16 cellular contexts compared by ENCODE assay signal in genomic region chr22:37503850-37504249, GRCh38. TPM values are rescaled to one million over a fixed set of nuclear protein-coding genes. Genes with fewer than 3 reads are reported as not detected.
DNase-seq lines count a peak whose midpoint lies in the region; ATAC-seq and TF ChIP-seq lines count a peak whose summit lies in the region.
"Had no signal": no experiment of that assay in that cellular context is flagged by ENCODE, and none has a peak within 500 bp of the region (broad histone marks: within the 10 kb centered on the region; RNA-seq: fewer than 3 reads in every experiment).

No MANE protein-coding gene starts in this region.

- WGBS in lung, 2 donors = 60 to 80% methylated on average over 11 of the region's 11 CpGs

- H3K9me3 ChIP-seq in WERI-Rb-1 (ENCODE audit: severe bottlenecking) (no peaks in the 10 kb centered on the region), lung (ENCODE audit: control insufficient read depth in 2 of 2, insufficient read depth in 1 of 2, low read length in 1 of 2) (no peaks in the 10 kb centered on the region)
- H3K9me3 ChIP-seq: sigmoid colon had no signal

- no peaks in the 10 kb centered on the region for H3K27me3 Mint-ChIP-seq in activated naive CD4-positive, alpha-beta T cell treated with anti-CD3 and anti-CD28 coated beads, Interleukin-2, amount 50 U/mL, for 24 hours
- H3K27me3 Mint-ChIP-seq in type B pancreatic cell (no peaks in the 10 kb centered on the region), T-cell (peaks cover 0 to 5% of the 10 kb centered on the region in 2 donors)

- CTCF ChIA-PET in T-cell (lab: Charles Lee) = no interaction called here

- DNase-seq in activated naive CD4-positive, alpha-beta T cell treated with Interleukin-2 at 50 U/mL for 16 hours = no peak
- DNase-seq in WERI-Rb-1 (peak; percentile 37), lung (ENCODE audit: low spot score) (no peak), type B pancreatic cell (ENCODE audit: extremely low spot score, unreplicated experiment) (no peak), foreskin keratinocyte (no peak), T-cell (no peak)
- DNase-seq: activated gamma-delta T cell; effector CD4-positive, alpha-beta T cell; NCI-H69; SHP77; sigmoid colon; stimulated activated naive CD4-positive, alpha-beta T cell treated with Interleukin-2 at 50 U/mL for 16 hours had no signal

- peak overlapping the region; percentile 49 for H3K27ac Mint-ChIP-seq in activated naive CD4-positive, alpha-beta T cell treated with anti-CD3 and anti-CD28 coated beads, Interleukin-2, amount 50 U/mL, for 24 hours
- H3K27ac Mint-ChIP-seq in type B pancreatic cell (peak overlapping the region; percentile 85), T-cell (no peak overlapping the region)
- H3K27ac Mint-ChIP-seq: natural killer cell treated with Interleukin-12 subunit alpha and Interleukin-12 subunit beta and Interleukin-15 and Interleukin-18, amount 100 ng/mL, for 72 hours had no signal

- ATAC-seq in lung (ENCODE audit: insufficient read depth, low FRiP score) = no peak
- no peak for ATAC-seq in HG02938 (IDR thresholded peaks at IDR 0.05; ENCODE audit: unreplicated experiment)
- ATAC-seq in foreskin keratinocyte = no peak
- no peak for ATAC-seq in T-cell (replicated peaks in 1 of 4)
- ATAC-seq: natural killer cell treated with Interleukin-12 subunit alpha and Interleukin-12 subunit beta and Interleukin-15 and Interleukin-18, amount 100 ng/mL, for 72 hours had no signal

- H3K4me3 ChIP-seq in WERI-Rb-1 (ENCODE audit: low read depth, low read length) (no peak overlapping the region), lung (no peak overlapping the region)
- H3K4me3 ChIP-seq: sigmoid colon had no signal

- POLR2A ChIA-PET in T-cell (lab: Charles Lee) = no interaction called here

- H3K27ac ChIP-seq in WERI-Rb-1 = no peak overlapping the region
- H3K27ac ChIP-seq in lung (ENCODE audit: low read depth in 1 of 2, low read length in 1 of 2) = peak overlapping the region; percentile 41 to 79
- H3K27ac ChIP-seq in foreskin keratinocyte = no peak overlapping the region

- no peaks in the 10 kb centered on the region for H3K9me3 Mint-ChIP-seq in activated naive CD4-positive, alpha-beta T cell treated with anti-CD3 and anti-CD28 coated beads, Interleukin-2, amount 50 U/mL, for 24 hours
- H3K9me3 Mint-ChIP-seq in type B pancreatic cell (no peaks in the 10 kb centered on the region), T-cell (no peaks in the 10 kb centered on the region)
- H3K9me3 Mint-ChIP-seq: natural killer cell treated with Interleukin-12 subunit alpha and Interleukin-12 subunit beta and Interleukin-15 and Interleukin-18, amount 100 ng/mL, for 72 hours had no signal

- peaks cover 0 to 19% of the 10 kb centered on the region in 2 donors for H3K4me1 ChIP-seq in lung (ENCODE audit: control insufficient read depth in 2 of 2, insufficient read depth in 2 of 2, low read length in 2 of 2)
- peaks cover under 1% of the 10 kb centered on the region for H3K4me1 ChIP-seq in foreskin keratinocyte

- no peak overlapping the region for H3K4me3 Mint-ChIP-seq in activated naive CD4-positive, alpha-beta T cell treated with anti-CD3 and anti-CD28 coated beads, Interleukin-2, amount 50 U/mL, for 24 hours
- H3K4me3 Mint-ChIP-seq in type B pancreatic cell = no peak overlapping the region
- no peak overlapping the region for H3K4me3 Mint-ChIP-seq in T-cell
- H3K4me3 Mint-ChIP-seq: brain; natural killer cell treated with Interleukin-12 subunit alpha and Interleukin-12 subunit beta and Interleukin-15 and Interleukin-18, amount 100 ng/mL, for 72 hours had no signal

- no peak for TF ChIP-seq CTCF in WERI-Rb-1 (IDR thresholded peaks at IDR 0.05; ENCODE audit: low read depth, low read length)
- TF ChIP-seq CTCF in lung (IDR thresholded peaks at IDR 0.05; ENCODE audit: control extremely low read depth, extremely low read depth) = no peak
- no peak for TF ChIP-seq CTCF in type B pancreatic cell (conservative IDR thresholded peaks at IDR 0.05)
- TF ChIP-seq CTCF in foreskin keratinocyte (conservative IDR thresholded peaks at IDR 0.05) = no peak

- H3K4me1 Mint-ChIP-seq in activated naive CD4-positive, alpha-beta T cell treated with anti-CD3 and anti-CD28 coated beads, Interleukin-2, amount 50 U/mL, for 24 hours = peaks cover 13% of the 10 kb centered on the region
- peaks cover 43% of the 10 kb centered on the region for H3K4me1 Mint-ChIP-seq in type B pancreatic cell (ENCODE audit: unreplicated experiment)
- peaks cover 12 to 22% (median 17%) of the 10 kb centered on the region in 3 donors for H3K4me1 Mint-ChIP-seq in T-cell

- H3K27me3 ChIP-seq in WERI-Rb-1 (ENCODE audit: insufficient read depth, low read depth, severe bottlenecking) = no peaks in the 10 kb centered on the region
- no peaks in the 10 kb centered on the region for H3K27me3 ChIP-seq in lung (ENCODE audit: control insufficient read depth, insufficient read depth)
- H3K27me3 ChIP-seq in foreskin keratinocyte = no peaks in the 10 kb centered on the region

- peaks cover 25% of the 10 kb centered on the region for H3K36me3 ChIP-seq in WERI-Rb-1
- peaks cover 0 to 7% of the 10 kb centered on the region in 2 donors for H3K36me3 ChIP-seq in lung (ENCODE audit: control insufficient read depth in 2 of 2, insufficient read depth in 2 of 2, low read length in 2 of 2)
- H3K36me3 ChIP-seq: sigmoid colon had no signal

- no peaks in the 10 kb centered on the region for H3K36me3 Mint-ChIP-seq in activated naive CD4-positive, alpha-beta T cell treated with anti-CD3 and anti-CD28 coated beads, Interleukin-2, amount 50 U/mL, for 24 hours
- H3K36me3 Mint-ChIP-seq in type B pancreatic cell (no peaks in the 10 kb centered on the region), T-cell (no peaks in the 10 kb centered on the region)
- H3K36me3 Mint-ChIP-seq: natural killer cell treated with Interleukin-12 subunit alpha and Interleukin-12 subunit beta and Interleukin-15 and Interleukin-18, amount 100 ng/mL, for 72 hours had no signal

RNA-seq across cellular contexts. Expression of gene CARD10, which starts 15.4 kb away (rescaled TPM):
- total RNA-seq in lung = 10 to 100 TPM; 12.0 to 16.3 TPM
- polyA plus RNA-seq in lung = 1 to 10 TPM; 6.8 to 8.4 TPM
- 9.9 and 14.8 TPM in 2 replicates for total RNA-seq in type B pancreatic cell (ENCODE audit: low replicate concordance)
- 116 and 130 TPM in 2 replicates for total RNA-seq in foreskin keratinocyte
- 112 and 115 TPM in 2 replicates for polyA plus RNA-seq in foreskin keratinocyte
- under 1 TPM in 4 of 5 donors, not detected in 1; 0.44 to 0.79 (median 0.52) TPM for total RNA-seq in T-cell

RNA-seq across cellular contexts. Expression of gene MFNG, which starts 17.7 kb away (rescaled TPM):
- 10 to 100 TPM; 16.9 to 45.2 TPM for total RNA-seq in lung
- polyA plus RNA-seq in lung = 10 to 100 TPM; 14.3 to 46.7 TPM
- 0.76 and 0.82 TPM in 2 replicates for total RNA-seq in type B pancreatic cell (ENCODE audit: low replicate concordance)
- 4.2 and 5.5 TPM in 2 replicates for total RNA-seq in foreskin keratinocyte
- 5.7 and 6.1 TPM in 2 replicates for polyA plus RNA-seq in foreskin keratinocyte
- total RNA-seq in T-cell = 100 to 1,000 TPM; 153 to 296 (median 268) TPM

RNA-seq across cellular contexts. Expression of gene CDC42EP1, which starts 56.4 kb away (rescaled TPM):
- total RNA-seq in lung (10 to 100 TPM; 23.9 to 77.0 TPM), type B pancreatic cell (ENCODE audit: low replicate concordance) (20.5 and 30.4 TPM in 2 replicates), foreskin keratinocyte (48.7 and 56.7 TPM in 2 replicates), T-cell (under 1 TPM in 3 of 5 donors, not detected in 2; 0.47 to 0.73 (median 0.62) TPM)
- polyA plus RNA-seq in lung (10 to 100 TPM; 39.8 to 64.1 TPM), foreskin keratinocyte (72.7 and 84.9 TPM in 2 replicates)

Comparison
In these comparisons a context has a peak if more than half of its experiments do, and no peak if none do; other contexts are left out.
1. H3K27ac Mint-ChIP-seq: peak in activated naive CD4-positive, alpha-beta T cell treated with anti-CD3 and anti-CD28 coated beads, Interleukin-2, amount 50 U/mL, for 24 hours (single experiment) and type B pancreatic cell (single experiment); none in T-cell (0 of 2).
2. H3K27ac ChIP-seq: peak in lung (2 of 2); none in WERI-Rb-1 (single experiment) and foreskin keratinocyte (single experiment).
3. RNA of gene CDC42EP1, which starts 56.4 kb away (total RNA-seq): 23.9 to 77.0 TPM in lung, 48.7 to 56.7 TPM in foreskin keratinocyte and 20.5 to 30.4 TPM in type B pancreatic cell; 0.47 to 0.73 TPM in T-cell; every median in the first group is over 10 times any median in the second.